ENCODE assay signal across 1 cellular context in genomic region chr17:76557368-76558209, GRCh38.
TF ChIP-seq lines count a peak whose summit lies in the region.

No MANE protein-coding gene starts in this region.

TF ChIP-seq in SK-N-SH, 30 proteins besides CTCF, POLR2A, EP300 and RAD21 (continued from another document):
- no peak for TF ChIP-seq PBX3 (IDR thresholded peaks at IDR 0.05)
- peak; percentile 4; the same call in 1 of the 2 replicates for TF ChIP-seq RCOR1 (IDR thresholded peaks at IDR 0.05; ENCODE audit: low read length)
- TF ChIP-seq REST (IDR thresholded peaks at IDR 0.05; ENCODE audit: low read depth, low read length): peak; percentile 62
- TF ChIP-seq USF2 (IDR thresholded peaks at IDR 0.05; ENCODE audit: borderline replicate concordance, low read depth, low read length): no peak
- TF ChIP-seq FOXJ3 (CRISPR knock-in tag; IDR thresholded peaks at IDR 0.05): no peak
- TF ChIP-seq TEAD4 (IDR thresholded peaks at IDR 0.05; ENCODE audit: borderline replicate concordance, insufficient read depth): no peak
- TF ChIP-seq RXRA (IDR thresholded peaks at IDR 0.05; ENCODE audit: borderline replicate concordance, low read depth): no peak
- peak; percentile 100 for TF ChIP-seq SIN3A (IDR thresholded peaks at IDR 0.05; ENCODE audit: borderline replicate concordance, low read depth, low read length)
- TF ChIP-seq MEF2A (IDR thresholded peaks at IDR 0.05; ENCODE audit: borderline replicate concordance, low read depth): no peak
- TF ChIP-seq RFX5 (IDR thresholded peaks at IDR 0.05; ENCODE audit: low read length): no peak
- TF ChIP-seq GABPA (IDR thresholded peaks at IDR 0.05; ENCODE audit: low read depth): no peak
- TF ChIP-seq ELF1 (IDR thresholded peaks at IDR 0.05): no peak; the same call in 1 of the 2 replicates
- no peak; the same call in 1 of the 2 replicates for TF ChIP-seq NRF1 (IDR thresholded peaks at IDR 0.05; ENCODE audit: low read depth, low read length)
- 0 out of 2 replicates have a peak, but pooled peaks have one; percentile 1 for TF ChIP-seq SMC3 (IDR thresholded peaks at IDR 0.05; ENCODE audit: low read depth, low read length)
- peak; percentile 99 for TF ChIP-seq MXI1 (IDR thresholded peaks at IDR 0.05; ENCODE audit: low read depth, low read length)
